1 cellular context compared by ENCODE assay signal in genomic region chr18:5772706-5773105, GRCh38.
TF ChIP-seq lines count a peak whose summit lies in the region.

No MANE protein-coding gene starts in this region.

TF ChIP-seq in GM23338, 12 proteins besides CTCF, POLR2A, EP300 and RAD21 (continued from another document):
- TF ChIP-seq ZNF462 (CRISPR knock-in tag; IDR thresholded peaks at IDR 0.05) (no peak), ZNF114 (CRISPR knock-in tag; IDR thresholded peaks at IDR 0.05) (no peak), STAT1 (IDR thresholded peaks at IDR 0.05; ENCODE audit: unreplicated experiment) (no peak), POLR2AphosphoS5 (IDR thresholded peaks at IDR 0.05; ENCODE audit: low read depth) (no peak), CREB1 (CRISPR knock-in tag; IDR thresholded peaks at IDR 0.05; ENCODE audit: low read depth) (no peak)
